1 cellular context compared by ENCODE assay signal in the genomic region with DNA sequence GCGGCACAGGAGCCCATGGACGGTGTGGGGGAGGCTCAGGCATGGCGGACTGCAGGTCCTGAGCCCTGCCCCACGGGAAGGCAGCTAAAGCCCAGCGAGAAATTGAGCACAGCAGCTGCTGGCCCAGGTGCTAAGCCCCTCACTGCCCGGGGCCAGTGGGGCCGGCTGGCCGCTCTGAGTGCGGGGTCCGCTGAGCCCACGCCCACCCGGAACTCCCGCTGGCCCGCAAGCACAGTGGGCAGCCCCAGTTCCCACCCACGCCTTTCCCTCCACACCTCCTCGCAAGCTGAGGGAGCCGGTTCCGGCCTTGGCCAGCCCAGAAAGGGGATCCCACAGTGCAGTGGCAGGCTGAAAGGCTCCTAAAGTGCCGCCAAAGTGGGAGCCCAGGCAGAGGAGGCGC. TPM values are rescaled to one million over a fixed set of nuclear protein-coding genes. Genes with fewer than 3 reads are reported as not detected.
"Had no signal": no experiment of that assay in that cellular context is flagged by ENCODE, and none has a peak within 500 bp of the region (broad histone marks: within the 10 kb centered on the region; RNA-seq: fewer than 3 reads in every experiment).

No MANE protein-coding gene starts in this region.

RNA-seq across cellular contexts. Expression of gene FBXL13, which starts 40.3 kb away (rescaled TPM):
- total RNA-seq: T-helper 2 cell treated with Interferon-gamma antibody and Interleukin-4, amounts not matched to agents 100 ng/mL and 5 ng/mL, for 36 hours had no signal
